Comparison of ENCODE assay signal across 8 cellular contexts in the genomic region with DNA sequence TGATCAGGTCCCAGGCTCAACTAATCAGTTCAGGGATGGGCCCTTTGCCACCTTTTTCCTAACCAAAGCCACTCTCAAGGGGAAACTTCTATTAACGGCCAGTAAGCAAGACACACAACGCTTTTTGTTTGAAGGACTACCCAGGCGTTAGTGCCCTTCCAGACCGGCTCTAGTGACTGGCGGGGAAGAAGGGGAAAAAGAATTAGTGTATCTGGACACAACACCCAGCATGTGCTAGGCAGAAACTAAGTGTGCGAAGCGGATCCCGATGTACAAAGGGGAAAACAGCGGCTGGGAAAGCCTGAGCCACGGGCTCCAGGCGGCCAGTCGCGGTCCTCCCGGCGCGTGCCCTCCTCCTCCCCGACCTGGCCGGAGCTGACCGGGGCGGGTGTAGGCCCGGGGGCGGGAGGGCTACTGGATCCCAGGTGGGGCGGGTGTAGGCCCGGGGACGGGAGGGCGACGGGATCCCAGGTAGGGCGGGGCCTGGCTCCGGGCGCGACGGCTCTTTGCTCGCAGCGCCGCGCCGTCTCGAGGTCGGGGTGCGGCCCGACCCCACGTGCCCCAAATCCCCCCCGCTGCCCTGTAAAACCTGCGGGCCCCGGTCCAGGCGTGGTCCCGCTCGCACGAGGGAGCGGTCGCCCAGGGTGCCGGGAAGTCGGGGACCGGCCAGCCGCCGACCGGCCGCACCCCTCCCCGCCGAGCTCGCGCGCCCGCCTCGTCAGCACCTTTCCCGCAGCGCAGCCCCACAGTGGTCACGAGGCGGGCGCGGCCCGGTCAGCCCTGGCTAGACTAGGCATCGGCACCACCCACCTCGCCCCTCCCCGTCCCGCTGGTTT. TPM values are rescaled to one million over a fixed set of nuclear protein-coding genes. Genes with fewer than 3 reads are reported as not detected.
DNase-seq lines count a peak whose midpoint lies in the region; ATAC-seq and TF ChIP-seq lines count a peak whose summit lies in the region.

No MANE protein-coding gene starts in this region.

- H3K27me3 ChIP-seq in muscle layer of colon (ENCODE audit: control insufficient read depth in 1 of 2, insufficient read depth in 2 of 2, low read length in 2 of 2): no peaks in the 10 kb centered on the region

- no peaks in the 10 kb centered on the region for H3K9me3 Mint-ChIP-seq in IgD-negative memory B cell

- peak overlapping the region; percentile 94 for H3K27ac ChIP-seq in muscle layer of colon (ENCODE audit: low read depth, low read length)

- peak; percentile 39 for ATAC-seq in GM21576 (IDR thresholded peaks at IDR 0.05; ENCODE audit: unreplicated experiment)
- ATAC-seq in activated CD4-positive, CD25-positive, alpha-beta regulatory T cell treated with anti-CD3 and anti-CD28 coated beads, Interleukin-2, amount 50 U/mL, for 24 hours: peak; percentile 32 to 34

- peak overlapping the region; percentile 63 for H3K9ac ChIP-seq in muscle layer of colon (ENCODE audit: low read length)

- no peaks in the 10 kb centered on the region for H3K27me3 Mint-ChIP-seq in IgD-negative memory B cell

- H3K4me3 Mint-ChIP-seq in IgD-negative memory B cell: peak overlapping the region; percentile 90 to 97 (median 92)

- peak overlapping the region; percentile 99 to 100 (median 99) for H3K27ac Mint-ChIP-seq in IgD-negative memory B cell

- no peaks in the 10 kb centered on the region for H3K36me3 Mint-ChIP-seq in IgD-negative memory B cell

- peak overlapping the region; percentile 49 for H3K4me3 ChIP-seq in epithelial cell of esophagus (ENCODE audit: low read length)
- H3K4me3 ChIP-seq in muscle layer of colon (ENCODE audit: low read depth in 1 of 2, low read length in 2 of 2): peak overlapping the region; percentile 62 to 82

- peaks cover 22 to 31% (median 24%) of the 10 kb centered on the region in 3 donors for H3K4me1 Mint-ChIP-seq in IgD-negative memory B cell

- DNase-seq in DMS 273 (lab: John Stamatoyannopoulos, UW; ENCODE audit: unreplicated experiment) (peak; percentile 88), DMS 273 treated with DMSO at 0.1 percent for 48 hours (lab: John Stamatoyannopoulos, UW) (no peak), epithelial cell of esophagus (ENCODE audit: low read depth) (no peak), epidermal melanocyte (ENCODE audit: insufficient read length, low spot score) (no peak)

- no peaks in the 10 kb centered on the region for H3K36me3 ChIP-seq in muscle layer of colon (ENCODE audit: insufficient read depth, low read length)

- no peak for TF ChIP-seq CTCF in epithelial cell of esophagus (IDR thresholded peaks at IDR 0.05; ENCODE audit: insufficient read depth, low read depth, low read length, missing control alignments)

- H3K9me3 ChIP-seq in muscle layer of colon (ENCODE audit: low read length): no peaks in the 10 kb centered on the region

- peaks cover 20% of the 10 kb centered on the region for H3K4me1 ChIP-seq in muscle layer of colon (ENCODE audit: insufficient read depth, low read length)

RNA-seq across cellular contexts. Expression of a gene that starts 48.8 kb away (rescaled TPM):
- polyA plus RNA-seq in IgD-negative memory B cell: 30.7 TPM

RNA-seq across cellular contexts. Expression of a gene that starts 54.7 kb away (rescaled TPM):
- polyA plus RNA-seq in IgD-negative memory B cell: 123 TPM
